Comparison of ENCODE assay signal across 1 cellular context in the genomic region with DNA sequence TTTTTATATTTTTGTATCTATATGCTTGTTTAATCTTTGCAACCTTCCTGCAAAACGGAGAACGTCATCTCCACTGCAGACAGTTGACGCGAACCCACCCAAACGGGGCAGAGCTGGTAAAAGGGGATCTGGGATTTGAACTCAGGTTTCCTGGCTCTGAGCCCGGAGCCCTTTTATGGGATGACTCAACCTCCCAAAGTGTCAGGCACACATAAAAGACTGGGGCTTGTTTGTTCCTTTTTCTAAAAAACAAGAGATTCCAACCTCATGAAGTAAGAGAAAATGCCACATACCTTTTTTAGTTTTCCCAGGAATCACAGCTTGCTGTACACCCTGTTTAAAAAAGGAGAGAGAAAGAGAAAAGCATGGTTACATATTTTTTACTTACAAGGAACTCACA.
TF ChIP-seq lines count a peak whose summit lies in the region.

No MANE protein-coding gene starts in this region.

TF ChIP-seq in GM23338, 12 proteins besides CTCF, POLR2A, EP300 and RAD21 (continued from another document):
- TF ChIP-seq, protein P1, sequence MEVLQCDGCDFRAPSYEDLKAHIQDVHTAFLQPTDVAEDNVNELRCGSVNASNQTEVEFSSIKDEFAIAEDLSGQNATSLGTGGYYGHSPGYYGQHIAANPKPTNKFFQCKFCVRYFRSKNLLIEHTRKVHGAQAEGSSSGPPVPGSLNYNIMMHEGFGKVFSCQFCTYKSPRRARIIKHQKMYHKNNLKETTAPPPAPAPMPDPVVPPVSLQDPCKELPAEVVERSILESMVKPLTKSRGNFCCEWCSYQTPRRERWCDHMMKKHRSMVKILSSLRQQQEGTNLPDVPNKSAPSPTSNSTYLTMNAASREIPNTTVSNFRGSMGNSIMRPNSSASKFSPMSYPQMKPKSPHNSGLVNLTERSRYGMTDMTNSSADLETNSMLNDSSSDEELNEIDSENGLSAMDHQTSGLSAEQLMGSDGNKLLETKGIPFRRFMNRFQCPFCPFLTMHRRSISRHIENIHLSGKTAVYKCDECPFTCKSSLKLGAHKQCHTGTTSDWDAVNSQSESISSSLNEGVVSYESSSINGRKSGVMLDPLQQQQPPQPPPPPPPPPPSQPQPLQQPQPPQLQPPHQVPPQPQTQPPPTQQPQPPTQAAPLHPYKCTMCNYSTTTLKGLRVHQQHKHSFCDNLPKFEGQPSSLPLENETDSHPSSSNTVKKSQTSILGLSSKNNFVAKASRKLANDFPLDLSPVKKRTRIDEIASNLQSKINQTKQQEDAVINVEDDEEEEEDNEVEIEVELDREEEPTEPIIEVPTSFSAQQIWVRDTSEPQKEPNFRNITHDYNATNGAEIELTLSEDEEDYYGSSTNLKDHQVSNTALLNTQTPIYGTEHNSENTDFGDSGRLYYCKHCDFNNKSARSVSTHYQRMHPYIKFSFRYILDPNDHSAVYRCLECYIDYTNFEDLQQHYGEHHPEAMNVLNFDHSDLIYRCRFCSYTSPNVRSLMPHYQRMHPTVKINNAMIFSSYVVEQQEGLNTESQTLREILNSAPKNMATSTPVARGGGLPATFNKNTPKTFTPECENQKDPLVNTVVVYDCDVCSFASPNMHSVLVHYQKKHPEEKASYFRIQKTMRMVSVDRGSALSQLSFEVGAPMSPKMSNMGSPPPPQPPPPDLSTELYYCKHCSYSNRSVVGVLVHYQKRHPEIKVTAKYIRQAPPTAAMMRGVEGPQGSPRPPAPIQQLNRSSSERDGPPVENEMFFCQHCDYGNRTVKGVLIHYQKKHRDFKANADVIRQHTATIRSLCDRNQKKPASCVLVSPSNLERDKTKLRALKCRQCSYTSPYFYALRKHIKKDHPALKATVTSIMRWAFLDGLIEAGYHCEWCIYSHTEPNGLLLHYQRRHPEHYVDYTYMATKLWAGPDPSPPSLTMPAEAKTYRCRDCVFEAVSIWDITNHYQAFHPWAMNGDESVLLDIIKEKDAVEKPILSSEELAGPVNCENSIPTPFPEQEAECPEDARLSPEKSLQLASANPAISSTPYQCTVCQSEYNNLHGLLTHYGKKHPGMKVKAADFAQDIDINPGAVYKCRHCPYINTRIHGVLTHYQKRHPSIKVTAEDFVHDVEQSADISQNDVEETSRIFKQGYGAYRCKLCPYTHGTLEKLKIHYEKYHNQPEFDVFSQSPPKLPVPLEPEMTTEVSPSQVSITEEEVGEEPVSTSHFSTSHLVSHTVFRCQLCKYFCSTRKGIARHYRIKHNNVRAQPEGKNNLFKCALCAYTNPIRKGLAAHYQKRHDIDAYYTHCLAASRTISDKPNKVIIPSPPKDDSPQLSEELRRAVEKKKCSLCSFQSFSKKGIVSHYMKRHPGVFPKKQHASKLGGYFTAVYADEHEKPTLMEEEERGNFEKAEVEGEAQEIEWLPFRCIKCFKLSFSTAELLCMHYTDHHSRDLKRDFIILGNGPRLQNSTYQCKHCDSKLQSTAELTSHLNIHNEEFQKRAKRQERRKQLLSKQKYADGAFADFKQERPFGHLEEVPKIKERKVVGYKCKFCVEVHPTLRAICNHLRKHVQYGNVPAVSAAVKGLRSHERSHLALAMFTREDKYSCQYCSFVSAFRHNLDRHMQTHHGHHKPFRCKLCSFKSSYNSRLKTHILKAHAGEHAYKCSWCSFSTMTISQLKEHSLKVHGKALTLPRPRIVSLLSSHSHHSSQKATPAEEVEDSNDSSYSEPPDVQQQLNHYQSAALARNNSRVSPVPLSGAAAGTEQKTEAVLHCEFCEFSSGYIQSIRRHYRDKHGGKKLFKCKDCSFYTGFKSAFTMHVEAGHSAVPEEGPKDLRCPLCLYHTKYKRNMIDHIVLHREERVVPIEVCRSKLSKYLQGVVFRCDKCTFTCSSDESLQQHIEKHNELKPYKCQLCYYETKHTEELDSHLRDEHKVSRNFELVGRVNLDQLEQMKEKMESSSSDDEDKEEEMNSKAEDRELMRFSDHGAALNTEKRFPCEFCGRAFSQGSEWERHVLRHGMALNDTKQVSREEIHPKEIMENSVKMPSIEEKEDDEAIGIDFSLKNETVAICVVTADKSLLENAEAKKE (CRISPR knock-in tag; IDR thresholded peaks at IDR 0.05) = no peak
- TF ChIP-seq EZH2 (IDR thresholded peaks at IDR 0.05; ENCODE audit: low read depth, unreplicated experiment) (no peak), ZNF331 (CRISPR knock-in tag; IDR thresholded peaks at IDR 0.05; ENCODE audit: low read depth) (no peak), NANOG (IDR thresholded peaks at IDR 0.05; ENCODE audit: borderline replicate concordance) (no peak), EZH2phosphoT487 (IDR thresholded peaks at IDR 0.05; ENCODE audit: unreplicated experiment) (no peak), JUNB (IDR thresholded peaks at IDR 0.05; ENCODE audit: unreplicated experiment) (no peak)
- TF ChIP-seq, protein P2, sequence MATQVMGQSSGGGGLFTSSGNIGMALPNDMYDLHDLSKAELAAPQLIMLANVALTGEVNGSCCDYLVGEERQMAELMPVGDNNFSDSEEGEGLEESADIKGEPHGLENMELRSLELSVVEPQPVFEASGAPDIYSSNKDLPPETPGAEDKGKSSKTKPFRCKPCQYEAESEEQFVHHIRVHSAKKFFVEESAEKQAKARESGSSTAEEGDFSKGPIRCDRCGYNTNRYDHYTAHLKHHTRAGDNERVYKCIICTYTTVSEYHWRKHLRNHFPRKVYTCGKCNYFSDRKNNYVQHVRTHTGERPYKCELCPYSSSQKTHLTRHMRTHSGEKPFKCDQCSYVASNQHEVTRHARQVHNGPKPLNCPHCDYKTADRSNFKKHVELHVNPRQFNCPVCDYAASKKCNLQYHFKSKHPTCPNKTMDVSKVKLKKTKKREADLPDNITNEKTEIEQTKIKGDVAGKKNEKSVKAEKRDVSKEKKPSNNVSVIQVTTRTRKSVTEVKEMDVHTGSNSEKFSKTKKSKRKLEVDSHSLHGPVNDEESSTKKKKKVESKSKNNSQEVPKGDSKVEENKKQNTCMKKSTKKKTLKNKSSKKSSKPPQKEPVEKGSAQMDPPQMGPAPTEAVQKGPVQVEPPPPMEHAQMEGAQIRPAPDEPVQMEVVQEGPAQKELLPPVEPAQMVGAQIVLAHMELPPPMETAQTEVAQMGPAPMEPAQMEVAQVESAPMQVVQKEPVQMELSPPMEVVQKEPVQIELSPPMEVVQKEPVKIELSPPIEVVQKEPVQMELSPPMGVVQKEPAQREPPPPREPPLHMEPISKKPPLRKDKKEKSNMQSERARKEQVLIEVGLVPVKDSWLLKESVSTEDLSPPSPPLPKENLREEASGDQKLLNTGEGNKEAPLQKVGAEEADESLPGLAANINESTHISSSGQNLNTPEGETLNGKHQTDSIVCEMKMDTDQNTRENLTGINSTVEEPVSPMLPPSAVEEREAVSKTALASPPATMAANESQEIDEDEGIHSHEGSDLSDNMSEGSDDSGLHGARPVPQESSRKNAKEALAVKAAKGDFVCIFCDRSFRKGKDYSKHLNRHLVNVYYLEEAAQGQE (IDR thresholded peaks at IDR 0.05; ENCODE audit: unreplicated experiment) = no peak
- TF ChIP-seq, protein P3, sequence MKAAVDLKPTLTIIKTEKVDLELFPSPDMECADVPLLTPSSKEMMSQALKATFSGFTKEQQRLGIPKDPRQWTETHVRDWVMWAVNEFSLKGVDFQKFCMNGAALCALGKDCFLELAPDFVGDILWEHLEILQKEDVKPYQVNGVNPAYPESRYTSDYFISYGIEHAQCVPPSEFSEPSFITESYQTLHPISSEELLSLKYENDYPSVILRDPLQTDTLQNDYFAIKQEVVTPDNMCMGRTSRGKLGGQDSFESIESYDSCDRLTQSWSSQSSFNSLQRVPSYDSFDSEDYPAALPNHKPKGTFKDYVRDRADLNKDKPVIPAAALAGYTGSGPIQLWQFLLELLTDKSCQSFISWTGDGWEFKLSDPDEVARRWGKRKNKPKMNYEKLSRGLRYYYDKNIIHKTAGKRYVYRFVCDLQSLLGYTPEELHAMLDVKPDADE (IDR thresholded peaks at IDR 0.05) = no peak
